In the genomic region with DNA sequence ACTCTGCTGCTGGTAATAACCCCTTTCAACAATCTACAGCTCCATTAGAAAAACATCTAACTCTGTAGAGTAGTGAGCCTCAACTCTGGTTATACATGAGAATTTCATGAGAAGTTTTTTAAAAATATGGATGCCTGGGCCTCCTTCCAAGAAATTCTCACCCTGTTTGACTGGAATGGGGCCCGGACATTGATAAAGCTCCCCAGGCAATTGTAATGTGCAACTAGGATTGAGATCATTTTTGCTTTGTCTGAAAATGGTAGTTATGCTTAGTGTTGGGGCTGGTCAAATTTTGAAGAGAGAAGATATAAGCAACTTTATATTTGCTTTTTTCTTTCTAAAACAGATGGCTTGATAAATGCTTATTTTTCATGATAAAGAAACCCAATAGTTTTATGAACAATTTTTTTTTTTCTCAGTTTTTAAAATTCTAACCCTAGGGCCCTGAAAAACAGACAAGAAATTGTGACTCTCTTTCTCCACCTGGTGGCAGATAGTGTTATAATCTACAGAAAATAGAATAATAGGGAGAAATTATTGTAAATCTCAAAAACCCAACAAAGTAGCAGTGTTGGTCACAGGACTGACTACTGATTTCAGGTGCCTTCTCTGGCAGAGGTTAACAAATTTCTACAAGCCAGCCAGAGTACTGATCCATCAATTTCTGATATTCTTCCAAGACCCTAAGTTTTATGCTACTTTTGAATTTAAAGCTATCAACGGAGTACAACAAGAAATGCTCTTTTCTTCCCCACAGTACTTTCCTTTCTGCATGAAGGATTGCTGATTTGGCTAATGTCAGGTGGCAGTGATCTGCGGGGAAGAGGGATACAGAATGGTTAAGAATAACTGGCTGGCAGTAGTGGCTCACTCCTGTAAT, we compare ENCODE assay signal across 8 cellular contexts.
DNase-seq lines count a peak whose midpoint lies in the region; ATAC-seq, FAIRE-seq and TF ChIP-seq lines count a peak whose summit lies in the region.

No MANE protein-coding gene starts in this region.

- no peak for FAIRE-seq in HepG2 (lab: Jason Lieb, UNC)

- no peak for TF ChIP-seq POLR2A in HepG2 (IDR thresholded peaks at IDR 0.05; ENCODE audit: insufficient read depth in 1 of 2, low read depth in 2 of 2, low read length in 2 of 2)

- TF ChIP-seq CTCF in Caco-2 (IDR thresholded peaks at IDR 0.05; ENCODE audit: insufficient read depth in 1 of 2, low read depth in 1 of 2, low read length in 1 of 2, severe bottlenecking in 1 of 2, unreplicated experiment in 1 of 2) (peak; percentile 80 to 90), astrocyte of the spinal cord (IDR thresholded peaks at IDR 0.05; ENCODE audit: low read depth, low read length) (peak; percentile 52), HepG2 (CRISPR knock-in tag; IDR thresholded peaks at IDR 0.05) (peak; percentile 59)

- no peaks in the 10 kb centered on the region for H3K79me2 ChIP-seq in HepG2 (ENCODE audit: insufficient read depth, low read length)

- POLR2A ChIA-PET in Caco-2 (lab: Charles Lee): interaction anchor here (0.6 to 1.8 kb wide), 3 partner anchors 110 to 175 kb away, joined by 4 to 8 read pairs (median 4); a partner anchor contains a TSS
- POLR2A ChIA-PET in HepG2 (lab: Yijun Ruan, JAX): interaction anchor here (3.9 kb wide), 1 partner anchor 181 kb away, joined by 18 read pairs; no protein-coding TSS in a partner anchor

- no peak overlapping the region for H3K27ac ChIP-seq in HepG2 (ENCODE audit: extremely low read length, insufficient read depth, low read length)

- no peak overlapping the region for H3K9ac ChIP-seq in HepG2 (ENCODE audit: insufficient read depth, low read depth, low read length)

- peak overlapping the region; percentile 45 for H3K27ac Mint-ChIP-seq in Caco-2 (ENCODE audit: unreplicated experiment)

- no peak overlapping the region for H2AFZ ChIP-seq in HepG2 (ENCODE audit: low read length)

- WGBS in HepG2 (ENCODE audit: low lambda C conversion rate): 53% methylated on average over 3 of the region's 3 CpGs

- no peak for TF ChIP-seq EP300 in HepG2 (IDR thresholded peaks at IDR 0.05; ENCODE audit: low read depth in 2 of 2, low read length in 2 of 2)
- no peak for TF ChIP-seq EP300 in HepG2 (CRISPR knock-in tag; IDR thresholded peaks at IDR 0.05; ENCODE audit: borderline replicate concordance)

- ATAC-seq in HG03520 (IDR thresholded peaks at IDR 0.05; ENCODE audit: unreplicated experiment): peak; percentile 44
- peak; percentile 54; the same call in 1 of the 3 replicates for ATAC-seq in HepG2
- ATAC-seq in GM21717 (IDR thresholded peaks at IDR 0.05; ENCODE audit: unreplicated experiment): no peak
- no peak for ATAC-seq in GM21526 (IDR thresholded peaks at IDR 0.05; ENCODE audit: low FRiP score, unreplicated experiment)

- CTCF ChIA-PET in Caco-2 (lab: Charles Lee) (interaction anchor here (0.6 to 4.2 kb wide), 10 partner anchors 78 to 275 kb away, joined by 3 to 68 read pairs (median 4); a partner anchor contains a TSS), HepG2 (lab: Yijun Ruan, JAX; ENCODE audit: low intra/inter-chr PET ratio, low total read pairs) (interaction anchor here (1.1 to 3.4 kb wide), 3 partner anchors 175 to 180 kb away, joined by 3 to 121 read pairs (median 27); a partner anchor contains a TSS)

- no peak overlapping the region for H3K4me3 Mint-ChIP-seq in Caco-2 (ENCODE audit: unreplicated experiment)

- DNase-seq in Caco-2: peak in 1 of 2 experiments; percentile 69
- DNase-seq in astrocyte of the spinal cord (ENCODE audit: low read depth, low spot score): peak; percentile 59
- peak; percentile 46 for DNase-seq in HepG2 (ENCODE audit: low spot score)
- no peak for DNase-seq in cerebellar nuclear complex (lab: John Stamatoyannopoulos, UW)
- DNase-seq in activated CD4-positive, alpha-beta T cell treated with anti-CD3 and anti-CD28 coated beads for 48 hours: no peak

- peak; percentile 29; the same call in 1 of the 2 replicates for TF ChIP-seq RAD21 in HepG2 (CRISPR knock-in tag; IDR thresholded peaks at IDR 0.05)

- BruUV-seq in Caco-2 (replicated peaks; lab: Mats Ljungman, UMichigan) (no TSS peak), HepG2 (replicated peaks; lab: Mats Ljungman, UMichigan) (no TSS peak)

- no peaks in the 10 kb centered on the region for H4K20me1 ChIP-seq in HepG2 (ENCODE audit: insufficient read depth, low read length)

- H3K9me3 ChIP-seq in Caco-2: no peaks in the 10 kb centered on the region
- no peaks in the 10 kb centered on the region for H3K9me3 ChIP-seq in HepG2 (ENCODE audit: low read length)

- H3K36me3 Mint-ChIP-seq in Caco-2 (ENCODE audit: insufficient read depth, unreplicated experiment): no peaks in the 10 kb centered on the region

- in situ Hi-C loops in astrocyte of the spinal cord (cut with HindIII; ENCODE audit: low sequenced_read_pairs) (no loop called here), HepG2 (cut with HindIII; ENCODE audit: extremely low pct_ligation_motif_present, low pct_unique_long_range_greater_than_20kb) (loop anchor here (5.0 kb wide), 1 partner anchor 177 kb away; a partner anchor contains a TSS)

- no peaks in the 10 kb centered on the region for H3K27me3 Mint-ChIP-seq in Caco-2 (ENCODE audit: insufficient read depth, unreplicated experiment)

- H3K27me3 ChIP-seq in Caco-2 (replicated peaks; ENCODE audit: control insufficient read depth, insufficient read depth, low read length) (no peaks in the 10 kb centered on the region), HepG2 (ENCODE audit: control insufficient read depth in 1 of 2, insufficient read depth in 2 of 2, low read length in 2 of 2) (no peaks in the 10 kb centered on the region; a peak in 1 of 5 replicates)

- no peak overlapping the region for H3K4me3 ChIP-seq in Caco-2 (ENCODE audit: low read depth, low read length)
- H3K4me3 ChIP-seq in astrocyte of the spinal cord (ENCODE audit: low read depth, low read length): no peak overlapping the region
- H3K4me3 ChIP-seq in HepG2 (replicated peaks in 1 of 3; ENCODE audit: insufficient read depth in 1 of 3, low read depth in 2 of 3, low read length in 3 of 3): no peak overlapping the region

- peaks cover 1% of the 10 kb centered on the region for H3K9me3 Mint-ChIP-seq in Caco-2 (ENCODE audit: unreplicated experiment)

- H3K4me1 ChIP-seq in Caco-2: peaks cover 27% of the 10 kb centered on the region
- H3K4me1 ChIP-seq in HepG2 (ENCODE audit: insufficient read depth, low read length): no peaks in the 10 kb centered on the region

- H3K36me3 ChIP-seq in Caco-2 (ENCODE audit: control insufficient read depth, insufficient read depth, low read length) (no peaks in the 10 kb centered on the region), HepG2 (replicated peaks in 1 of 2; ENCODE audit: control insufficient read depth in 1 of 2, insufficient read depth in 2 of 2, low read length in 2 of 2) (no peaks in the 10 kb centered on the region)

- no peak overlapping the region for H3K4me2 ChIP-seq in HepG2 (ENCODE audit: low read depth, low read length)

- intact Hi-C loops in Caco-2 (cut with micrococcal nuclease; ENCODE audit: unreplicated experiment) (loop anchor here (1.0 to 5.0 kb wide), 9 partner anchors 37 to 238 kb away; no protein-coding TSS in a partner anchor), HepG2 (cut with micrococcal nuclease; ENCODE audit: unreplicated experiment) (loop anchor here (1.0 to 5.0 kb wide), 5 partner anchors 78 to 274 kb away; a partner anchor contains a TSS)

- H3K4me1 Mint-ChIP-seq in Caco-2 (ENCODE audit: low read depth, unreplicated experiment): peaks cover 28% of the 10 kb centered on the region

TF ChIP-seq in HepG2, 621 proteins besides CTCF, POLR2A, EP300 and RAD21:
- TF ChIP-seq, protein P1, sequence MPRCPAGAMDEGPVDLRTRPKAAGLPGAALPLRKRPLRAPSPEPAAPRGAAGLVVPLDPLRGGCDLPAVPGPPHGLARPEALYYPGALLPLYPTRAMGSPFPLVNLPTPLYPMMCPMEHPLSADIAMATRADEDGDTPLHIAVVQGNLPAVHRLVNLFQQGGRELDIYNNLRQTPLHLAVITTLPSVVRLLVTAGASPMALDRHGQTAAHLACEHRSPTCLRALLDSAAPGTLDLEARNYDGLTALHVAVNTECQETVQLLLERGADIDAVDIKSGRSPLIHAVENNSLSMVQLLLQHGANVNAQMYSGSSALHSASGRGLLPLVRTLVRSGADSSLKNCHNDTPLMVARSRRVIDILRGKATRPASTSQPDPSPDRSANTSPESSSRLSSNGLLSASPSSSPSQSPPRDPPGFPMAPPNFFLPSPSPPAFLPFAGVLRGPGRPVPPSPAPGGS (CRISPR knock-in tag; IDR thresholded peaks at IDR 0.05): no peak
- TF ChIP-seq STAG1 (CRISPR knock-in tag; IDR thresholded peaks at IDR 0.05): peak; percentile 75
- peak; percentile 88 for TF ChIP-seq SMC3 (IDR thresholded peaks at IDR 0.05; ENCODE audit: low read length)
TF ChIP-seq in HepG2: peak in this region for 2.

Comparison
In these comparisons a context has a peak if more than half of its experiments do, and no peak if none do; other contexts are left out.
1. DNase-seq: peak in astrocyte of the spinal cord (single experiment) and HepG2 (single experiment); none in cerebellar nuclear complex (0 of 2) and activated CD4-positive, alpha-beta T cell treated with anti-CD3 and anti-CD28 coated beads for 48 hours (single experiment).
2. ATAC-seq: peak in HG03520 (single experiment) and HepG2 (single experiment); none in GM21717 (single experiment) and GM21526 (single experiment).
3. Peak in every context shown above with its lines, with median percentiles within 50 percentile points of each other: CTCF ChIP-seq.